ENCODE assay signal across 8 cellular contexts in genomic region chr6:34756513-34756856, GRCh38. TPM values are rescaled to one million over a fixed set of nuclear protein-coding genes. Genes with fewer than 3 reads are reported as not detected.
A peak's percentile ranks its signal among the peaks of the same experiment; 100 is the strongest.
DNase-seq lines count a peak whose midpoint lies in the region; ATAC-seq and TF ChIP-seq lines count a peak whose summit lies in the region.
"Not testable (repeated sequence)": the region's sequence is repeated elsewhere in the genome, so short reads cannot be mapped to it uniquely, and the experiment has no call there.

No MANE protein-coding gene starts in this region.

- H3K36me3 Mint-ChIP-seq in CD8-positive, alpha-beta memory T cell = peaks cover 2 to 13% (median 3%) of the 10 kb centered on the region in 3 donors
- H3K36me3 Mint-ChIP-seq in T-cell; naive thymus-derived CD4-positive, alpha-beta T cell: not testable (repeated sequence)

- WGBS in adipose tissue, 3 donors = 8 to 28% (median 17%) methylated on average over 17 of the region's 17 CpGs

- H3K27me3 Mint-ChIP-seq in CD8-positive, alpha-beta memory T cell; T-cell; naive thymus-derived CD4-positive, alpha-beta T cell: not testable (repeated sequence)

- H3K4me3 Mint-ChIP-seq in CD8-positive, alpha-beta memory T cell; T-cell; naive thymus-derived CD4-positive, alpha-beta T cell: not testable (repeated sequence)

- H3K4me1 Mint-ChIP-seq in CD8-positive, alpha-beta memory T cell = peaks cover 5 to 26% (median 7%) of the 10 kb centered on the region in 3 donors
- peaks cover 5 to 18% (median 14%) of the 10 kb centered on the region in 3 donors for H3K4me1 Mint-ChIP-seq in T-cell
- H3K4me1 Mint-ChIP-seq in naive thymus-derived CD4-positive, alpha-beta T cell = peaks cover 0 to 23% (median 12%) of the 10 kb centered on the region in 7 donors

- peak overlapping the region; percentile 87 for H3K4me3 ChIP-seq in CD8-positive, alpha-beta memory T cell (ENCODE audit: low read length)
- peak overlapping the region; percentile 93 for H3K4me3 ChIP-seq in HFF-Myc (replicated peaks; ENCODE audit: low read depth, low read length)
- peak overlapping the region; percentile 65 to 91 for H3K4me3 ChIP-seq in foreskin fibroblast (ENCODE audit: low read depth in 1 of 2, low read length in 2 of 2)
- H3K4me3 ChIP-seq in naive thymus-derived CD4-positive, alpha-beta T cell (ENCODE audit: low read length) = peak overlapping the region; percentile 94

- H3K27ac Mint-ChIP-seq in CD8-positive, alpha-beta memory T cell; T-cell: not testable (repeated sequence)
- H3K27ac Mint-ChIP-seq in naive thymus-derived CD4-positive, alpha-beta T cell = peak overlapping the region in 1 of 9 donors; percentile 89

- POLR2A ChIA-PET in CD8-positive, alpha-beta memory T cell (lab: Charles Lee) = interaction anchor here (1.0 to 3.6 kb wide), 5 partner anchors 35 to 132 kb away, joined by 5 to 16 read pairs (median 9); partner anchors contain the start of genes ANKS1A, BLTP3A, ILRUN and TAF11
- POLR2A ChIA-PET in T-cell (lab: Charles Lee) = interaction anchor here in 1 of 2 donors (1.0 to 1.3 kb wide), 5 partner anchors 36 to 1326 kb away, joined by 3 to 7 read pairs (median 5); partner anchors contain the start of genes ANKS1A, BLTP3A and TAF11
- POLR2A ChIA-PET in naive thymus-derived CD4-positive, alpha-beta T cell (lab: Charles Lee) = interaction anchor here (0.6 to 4.6 kb wide), 13 partner anchors 11 to 330 kb away, joined by 3 to 44 read pairs (median 4); partner anchors contain the start of genes ANKS1A, BLTP3A, ILRUN and RPS10

- H3K9me3 Mint-ChIP-seq in CD8-positive, alpha-beta memory T cell; T-cell; naive thymus-derived CD4-positive, alpha-beta T cell: not testable (repeated sequence)

- CTCF ChIA-PET in CD8-positive, alpha-beta memory T cell (lab: Charles Lee) = interaction anchor here (0.6 to 2.4 kb wide), 10 partner anchors 10 to 296 kb away, joined by 3 to 8 read pairs (median 3); partner anchors contain the start of genes BLTP3A and TAF11
- CTCF ChIA-PET in T-cell (lab: Charles Lee) = interaction anchor here (0.6 to 1.7 kb wide), 6 partner anchors 10 to 225 kb away, joined by 3 to 8 read pairs (median 4); partner anchors contain the start of gene BLTP3A (in 1 of the 2)
- CTCF ChIA-PET in naive thymus-derived CD4-positive, alpha-beta T cell (lab: Charles Lee) = interaction anchor here (0.6 to 0.7 kb wide), 2 partner anchors 188 to 725 kb away, joined by 4 to 7 read pairs; no protein-coding TSS in a partner anchor

- H3K27me3 ChIP-seq in CD8-positive, alpha-beta memory T cell (ENCODE audit: insufficient read depth, low read length, poor library complexity, severe bottlenecking); naive thymus-derived CD4-positive, alpha-beta T cell (ENCODE audit: control insufficient read depth in 2 of 2, insufficient read depth in 2 of 2, low read length in 2 of 2): not testable (repeated sequence)

- intact Hi-C loops in naive thymus-derived CD4-positive, alpha-beta T cell (cut with micrococcal nuclease) = loop anchor here (2.0 to 5.0 kb wide), 6 partner anchors 84 to 1440 kb away; partner anchors contain the start of genes BRPF3 (in 1 of the 2) and NUDT3 (in 1 of the 2)

- not testable (repeated sequence) for H3K36me3 ChIP-seq in CD8-positive, alpha-beta memory T cell (ENCODE audit: insufficient read depth, low read length)
- peaks cover 0 to 12% (median 0%) of the 10 kb centered on the region in 3 experiments for H3K36me3 ChIP-seq in naive thymus-derived CD4-positive, alpha-beta T cell (ENCODE audit: control insufficient read depth in 2 of 3, insufficient read depth in 3 of 3, low read length in 3 of 3)

- peaks cover 14% of the 10 kb centered on the region for H3K4me1 ChIP-seq in CD8-positive, alpha-beta memory T cell (ENCODE audit: insufficient read depth, low read length)
- H3K4me1 ChIP-seq in naive thymus-derived CD4-positive, alpha-beta T cell (ENCODE audit: control insufficient read depth in 2 of 2, insufficient read depth in 2 of 2, low read length in 2 of 2) = peaks cover 7 to 12% of the 10 kb centered on the region in 2 donors

- TF ChIP-seq CTCF in HFF-Myc (IDR thresholded peaks at IDR 0.05; ENCODE audit: low read depth, low read length, missing control alignments) (peak; percentile 40), foreskin fibroblast (IDR thresholded peaks at IDR 0.05; ENCODE audit: low read depth, low read length) (peak; percentile 22)

- peak in 1 of 4 experiments; percentile 9 for ATAC-seq in T-cell (replicated peaks in 1 of 4)
- peak; percentile 24 for ATAC-seq in naive thymus-derived CD4-positive, alpha-beta T cell

- peak overlapping the region; percentile 93 for H3K27ac ChIP-seq in CD8-positive, alpha-beta memory T cell (ENCODE audit: low read depth, low read length)
- H3K27ac ChIP-seq in adipose tissue (ENCODE audit: low read depth, low read length) = peak overlapping the region; percentile 65
- peak overlapping the region; percentile 94 for H3K27ac ChIP-seq in naive thymus-derived CD4-positive, alpha-beta T cell (ENCODE audit: low read depth, low read length)

- DNase-seq in CD8-positive, alpha-beta memory T cell = peak in 3 of 5 donors; percentile 20 to 58 (median 33)
- DNase-seq in HFF-Myc (ENCODE audit: extremely low read depth, low read depth) = not testable (repeated sequence)
- DNase-seq in NCI-H2196 (lab: John Stamatoyannopoulos, UW; ENCODE audit: unreplicated experiment) = peak; percentile 18
- DNase-seq in T-cell = peak in 26 of 34 experiments; percentile 0 to 27 (median 10)
- DNase-seq in foreskin fibroblast = peak in 1 of 2 donors; percentile 36
- DNase-seq in naive thymus-derived CD4-positive, alpha-beta T cell = peak in 6 of 9 donors; percentile 23 to 49 (median 40)
- DNase-seq in stimulated activated CD8-positive, alpha-beta memory T cell treated with anti-CD3 and anti-CD28 coated beads, Interleukin-12 subunit alpha, Interleukin-12 subunit beta, amount 100 ng/mL, for 4 hours (ENCODE audit: low read depth) = peak; percentile 3

- not testable (repeated sequence) for H3K9me3 ChIP-seq in CD8-positive, alpha-beta memory T cell (ENCODE audit: low read length); naive thymus-derived CD4-positive, alpha-beta T cell (ENCODE audit: control insufficient read depth in 2 of 3, low read length in 3 of 3)

RNA-seq across cellular contexts. Expression of gene SNRPC, which starts 0.8 kb away (rescaled TPM):
- total RNA-seq in CD8-positive, alpha-beta memory T cell = 100 to 1,000 TPM; 204 to 211 TPM
- 287 TPM for polyA plus RNA-seq in CD8-positive, alpha-beta memory T cell
- 10 to 100 TPM; 57.9 to 60.8 (median 58.2) TPM for total RNA-seq in T-cell
- polyA plus RNA-seq in adipose tissue = 100 to 1,000 TPM in 2 of 3 donors, 10 to 100 TPM in 1; 72.1 to 120 (median 113) TPM
- total RNA-seq in naive thymus-derived CD4-positive, alpha-beta T cell = 100 to 1,000 TPM in 1 of 5 experiments, 10 to 100 TPM in 4; 38.3 to 120 (median 44.4) TPM
- 100 to 1,000 TPM; 311 to 358 TPM for polyA plus RNA-seq in naive thymus-derived CD4-positive, alpha-beta T cell

RNA-seq across cellular contexts. Expression of gene BLTP3A, which starts 35.4 kb away (rescaled TPM):
- 10 to 100 TPM; 18.8 to 19.4 TPM for total RNA-seq in CD8-positive, alpha-beta memory T cell
- polyA plus RNA-seq in CD8-positive, alpha-beta memory T cell = 1.8 TPM
- total RNA-seq in T-cell = 10 to 100 TPM in 2 of 5 donors, 1 to 10 TPM in 3; 7.5 to 10.6 (median 9.5) TPM
- 1 to 10 TPM; 2.0 to 5.2 (median 4.0) TPM for polyA plus RNA-seq in adipose tissue
- 10 to 100 TPM; 10.7 to 12.9 (median 11.9) TPM for total RNA-seq in naive thymus-derived CD4-positive, alpha-beta T cell
- 1 to 10 TPM in 1 of 2 donors, under 1 TPM in 1; 0.72 to 1.2 TPM for polyA plus RNA-seq in naive thymus-derived CD4-positive, alpha-beta T cell

RNA-seq across cellular contexts. Expression of gene ILRUN, which starts 59.9 kb away (rescaled TPM):
- total RNA-seq in CD8-positive, alpha-beta memory T cell = 10 to 100 TPM; 53.3 to 61.9 TPM
- polyA plus RNA-seq in CD8-positive, alpha-beta memory T cell = 18.8 TPM
- total RNA-seq in T-cell = 10 to 100 TPM; 61.0 to 76.6 (median 65.1) TPM
- polyA plus RNA-seq in adipose tissue = 10 to 100 TPM; 20.7 to 57.0 (median 55.3) TPM
- 10 to 100 TPM; 45.2 to 74.6 (median 53.7) TPM for total RNA-seq in naive thymus-derived CD4-positive, alpha-beta T cell
- polyA plus RNA-seq in naive thymus-derived CD4-positive, alpha-beta T cell = 1 to 10 TPM; 8.8 to 8.9 TPM
